Comparison of ENCODE assay signal across 17 cellular contexts in genomic region chr6:8557019-8557748, GRCh38.
"Had no signal": no experiment of that assay in that cellular context is flagged by ENCODE, and none has a peak within 500 bp of the region (broad histone marks: within the 10 kb centered on the region; RNA-seq: fewer than 3 reads in every experiment).

No MANE protein-coding gene starts in this region.

- H3K36me3 ChIP-seq: left lung, prostate gland, thyroid gland, upper lobe of right lung, WERI-Rb-1 had no signal

- H3K27me3 ChIP-seq: left lung, thyroid gland, upper lobe of right lung had no signal

- H3K27ac ChIP-seq: coronary artery, left lung, prostate gland, thyroid gland, upper lobe of right lung, WERI-Rb-1 had no signal

- H3K4me1 ChIP-seq: left lung, prostate gland, thyroid gland, upper lobe of right lung had no signal

- H3K9me3 ChIP-seq: left lung, prostate gland, thyroid gland, upper lobe of right lung had no signal

- ATAC-seq: activated T-cell treated with anti-CD3 and anti-CD28 coated beads, Interleukin-2, amount 50 U/mL, for 4 hours; natural killer cell; upper lobe of right lung had no signal

- H3K4me3 ChIP-seq: coronary artery, left lung, prostate gland, thyroid gland, upper lobe of right lung had no signal

- DNase-seq: activated CD4-positive, alpha-beta T cell treated with anti-CD3 and anti-CD28 coated beads for 1 hour; activated CD8-positive, alpha-beta memory T cell treated with anti-CD3 and anti-CD28 coated beads, Interleukin-2, amount 50 U/mL, for 48 hours; activated naive CD4-positive, alpha-beta T cell; activated T-cell treated with anti-CD3 and anti-CD28 coated beads, Interleukin-2, amount 50 U/mL, for 4 hours; cerebellar nuclear complex; endodermal cell; left lung; midbrain; natural killer cell; stimulated activated CD4-positive, alpha-beta T cell treated with anti-CD3 and anti-CD28 coated beads, Interleukin-4, amount 100 ng/mL, for 24 hours; stimulated activated naive CD4-positive, alpha-beta T cell treated with Interleukin-2 at 50 U/mL for 16 hours; substantia nigra; thyroid gland; upper lobe of right lung; WERI-Rb-1 had no signal
